ENCODE assay signal across 8 cellular contexts in genomic region chr2:181466661-181467576, GRCh38. TPM values are rescaled to one million over a fixed set of nuclear protein-coding genes. Genes with fewer than 3 reads are reported as not detected.
DNase-seq lines count a peak whose midpoint lies in the region; ATAC-seq and TF ChIP-seq lines count a peak whose summit lies in the region.

No MANE protein-coding gene starts in this region.

- no peak for TF ChIP-seq POLR2A in lower leg skin (IDR thresholded peaks at IDR 0.05)

- DNase-seq in activated gamma-delta T cell treated with Interleukin-2 at 50 U/mL for 16 hours (peak; percentile 71), activated gamma-delta T cell (lab: John Stamatoyannopoulos, UW) (no peak), MV-4-11 (lab: John Stamatoyannopoulos, UW) (peak; percentile 57), choroid plexus epithelial cell (ENCODE audit: low read depth) (peak; percentile 81), lower leg skin (ENCODE audit: low spot score in 2 of 2) (peak; percentile 64 to 88)
- DNase-seq in activated CD4-positive, alpha-beta T cell treated with anti-CD3 and anti-CD28 coated beads for 1 hour, result peak; percentile 62
- peak; percentile 47 for DNase-seq in stimulated activated CD8-positive, alpha-beta memory T cell treated with anti-CD3 and anti-CD28 coated beads, Interleukin-15, amount 100 ng/mL, for 24 hours (ENCODE audit: low read depth)

- no peak overlapping the region for H3K4me3 ChIP-seq in choroid plexus epithelial cell (ENCODE audit: low read depth, low read length)
- H3K4me3 ChIP-seq in lower leg skin (ENCODE audit: low read depth, poor library complexity, severe bottlenecking), result no peak overlapping the region

- no peak for ATAC-seq in HG02981 (IDR thresholded peaks at IDR 0.05; ENCODE audit: unreplicated experiment)

- TF ChIP-seq CTCF in choroid plexus epithelial cell (conservative IDR thresholded peaks at IDR 0.05; ENCODE audit: low read depth, low read length) (peak; percentile 94), lower leg skin (IDR thresholded peaks at IDR 0.05) (no peak)

- 55 to 67% methylated on average over 4 of the region's 4 CpGs for WGBS in lower leg skin, 2 donors

- intact Hi-C loops in lower leg skin (cut with DNase I; ENCODE audit: low total_unique reads), result no loop called here

RNA-seq across cellular contexts. Expression of gene ITGA4, which starts 9.7 kb away (rescaled TPM):
- total RNA-seq in lower leg skin, result 1 to 10 TPM; 2.0 to 5.7 (median 3.9) TPM
